ENCODE assay signal across 8 cellular contexts in the genomic region with DNA sequence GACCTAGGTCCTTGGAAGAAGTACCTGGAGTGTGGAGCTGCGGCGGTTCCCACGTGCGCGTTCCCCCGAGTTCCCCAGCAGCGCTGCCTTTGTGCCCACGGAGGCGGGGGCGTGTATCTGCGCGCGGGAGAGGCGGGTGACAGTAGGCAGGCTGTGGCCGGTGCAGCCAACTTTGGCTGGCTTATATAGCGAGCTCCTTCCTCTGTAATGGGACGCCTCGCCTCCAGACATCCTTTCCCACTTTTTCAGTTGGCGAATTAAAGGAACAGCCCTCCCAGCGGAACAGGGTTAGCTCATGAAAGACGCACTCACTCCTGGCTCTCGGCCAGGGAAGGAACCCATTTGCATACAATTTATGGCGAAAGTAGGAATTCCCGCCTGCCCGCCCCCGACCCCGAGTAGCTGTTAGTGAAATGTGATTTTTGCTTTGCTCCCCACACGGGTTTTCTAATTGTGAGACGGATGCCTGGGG. TPM values are rescaled to one million over a fixed set of nuclear protein-coding genes. Genes with fewer than 3 reads are reported as not detected.
DNase-seq lines count a peak whose midpoint lies in the region; ATAC-seq, FAIRE-seq and TF ChIP-seq lines count a peak whose summit lies in the region.

TSS of gene TNC (minus strand) at position 159 of the 472 bp plus-strand sequence. CDS start 27,139 bp downstream, outside the sequence.

- DNase-seq in AG10803 (ENCODE audit: low read depth) (peak; percentile 90), NCI-H1105 treated with DMSO at 0.1 percent for 48 hours (lab: John Stamatoyannopoulos, UW) (peak; percentile 64), cardiac fibroblast (ENCODE audit: low read depth in 2 of 2) (peak; percentile 70 to 75), islet precursor cell (peak; percentile 91), stromal cell of bone marrow (ENCODE audit: low read depth) (peak; percentile 82), D721Med (ENCODE audit: insufficient read length, low spot score) (no peak), SK-N-DZ (ENCODE audit: low spot score) (no peak)

- ATAC-seq in GM21529 (IDR thresholded peaks at IDR 0.05; ENCODE audit: unreplicated experiment), result no peak

- TF ChIP-seq CTCF in AG10803 (conservative IDR thresholded peaks at IDR 0.05; ENCODE audit: low read length), result no peak
- no peak for TF ChIP-seq CTCF in cardiac fibroblast (IDR thresholded peaks at IDR 0.05; ENCODE audit: low read depth, low read length)
- no peak for TF ChIP-seq CTCF in D721Med (IDR thresholded peaks at IDR 0.05; ENCODE audit: insufficient read depth, missing control alignments)

- peak within 1 kb of the TSS; percentile 79 for H3K4me3 ChIP-seq in AG10803 (ENCODE audit: low read length)
- H3K4me3 ChIP-seq in cardiac fibroblast (replicated peaks in 1 of 2; ENCODE audit: low read depth in 2 of 2, low read length in 2 of 2), result peak within 1 kb of the TSS; percentile 16 to 37

- no peak for FAIRE-seq in D721Med (lab: Jason Lieb, UNC)

RNA-seq across cellular contexts. Expression of gene TNC, which starts in this region (rescaled TPM):
- not detected in 2 replicates for polyA plus RNA-seq in SK-N-DZ (2014; cell fraction: cytosol; rRNA removed)
- 0.06 and 0.13 TPM in 2 replicates for polyA plus RNA-seq in SK-N-DZ (2014; cell fraction: nucleus; rRNA removed)

Comparison
In these comparisons a context has a peak if more than half of its experiments do, and no peak if none do; other contexts are left out.
1. DNase-seq: peak in AG10803 (single experiment), NCI-H1105 treated with DMSO at 0.1 percent for 48 hours (single experiment), cardiac fibroblast (2 of 2), islet precursor cell (single experiment) and stromal cell of bone marrow (single experiment); none in D721Med (single experiment) and SK-N-DZ (single experiment).